ENCODE assay signal across 18 cellular contexts in the genomic region with DNA sequence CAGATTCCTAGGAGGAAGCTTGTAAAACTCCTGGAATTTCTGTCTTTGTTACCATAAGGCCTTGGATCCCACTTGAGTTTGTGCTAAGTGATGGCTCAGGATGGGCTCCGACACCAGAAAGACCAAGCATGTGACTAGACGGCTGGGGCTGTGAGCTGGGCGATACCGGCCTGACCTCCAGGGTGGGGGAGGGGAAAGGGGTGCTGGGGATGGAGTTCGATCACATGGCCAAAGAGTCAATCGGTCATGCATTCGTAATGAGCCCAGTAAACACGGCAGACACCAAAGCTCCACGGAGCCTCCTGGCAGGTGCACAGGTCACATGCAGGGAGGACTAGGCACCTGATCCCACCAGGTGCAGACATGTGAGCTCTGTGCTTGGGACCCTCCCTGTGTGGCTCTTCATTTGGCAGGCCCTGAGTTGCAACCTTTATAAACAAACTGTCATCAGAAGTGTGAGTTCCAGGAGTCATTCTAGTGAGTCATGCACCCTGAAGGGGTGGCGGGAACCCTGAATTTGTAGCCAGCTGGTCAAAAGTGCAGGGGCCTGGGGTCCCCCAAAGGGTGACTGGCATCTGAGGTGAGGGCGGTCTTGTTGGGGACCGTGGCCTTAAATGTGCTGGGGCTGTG. TPM values are rescaled to one million over a fixed set of nuclear protein-coding genes. Genes with fewer than 3 reads are reported as not detected.
"Had no signal": no experiment of that assay in that cellular context is flagged by ENCODE, and none has a peak within 500 bp of the region (broad histone marks: within the 10 kb centered on the region; RNA-seq: fewer than 3 reads in every experiment).

No MANE protein-coding gene starts in this region.

- DNase-seq: activated CD4-positive, alpha-beta T cell treated with anti-CD3 and anti-CD28 coated beads, Interleukin-2, amount 50 U/mL, for 48 hours; activated CD8-positive, alpha-beta memory T cell treated with anti-CD3 and anti-CD28 coated beads, Interleukin-2, amount 10 ng/mL, durations not matched to agents 7 days and 5 days; activated gamma-delta T cell treated with Interleukin-2 at 50 U/mL for 16 hours; activated naive CD8-positive, alpha-beta T cell treated with anti-CD3 and anti-CD28 coated beads, Interleukin-2, amount 10 ng/mL, durations not matched to agents 7 days and 5 days; activated T-cell treated with anti-CD3 and anti-CD28 coated beads, Interleukin-2, amount 50 U/mL, for 48 hours; esophagus squamous epithelium; foreskin fibroblast; head of caudate nucleus; islet precursor cell; naive B cell; transverse colon had no signal

- H3K27ac ChIP-seq: breast epithelium, esophagus squamous epithelium, transverse colon had no signal

- H3K9me3 ChIP-seq: breast epithelium, esophagus squamous epithelium, right atrium auricular region, transverse colon had no signal

- H3K4me2 ChIP-seq: smooth muscle cell had no signal

- ATAC-seq: activated CD4-positive, CD25-positive, alpha-beta regulatory T cell treated with anti-CD3 and anti-CD28 coated beads, Interleukin-2, amount 50 U/mL, for 24 hours; activated CD8-positive, alpha-beta memory T cell treated with anti-CD3 and anti-CD28 coated beads, Interleukin-2, amount 10 ng/mL, durations not matched to agents 7 days and 5 days; stimulated activated effector memory CD8-positive, alpha-beta T cell treated with anti-CD3 and anti-CD28 coated beads, Interleukin-12 subunit alpha, Interleukin-12 subunit beta, amount 100 ng/mL, for 72 hours had no signal

- H3K27me3 ChIP-seq: breast epithelium, esophagus squamous epithelium, right atrium auricular region, transverse colon had no signal

- H3K4me1 ChIP-seq: breast epithelium, transverse colon had no signal

- H3K4me3 ChIP-seq: breast epithelium, esophagus squamous epithelium, right atrium auricular region, smooth muscle cell, transverse colon had no signal

- FAIRE-seq: endometrium had no signal

RNA-seq across cellular contexts. Expression of gene CTXN1, which starts 52.4 kb away (rescaled TPM):
- total RNA-seq: activated naive CD8-positive, alpha-beta T cell treated with anti-CD3 and anti-CD28 coated beads, Interleukin-2, amount 10 ng/mL, durations not matched to agents 7 days and 5 days; T-helper 2 cell treated with Interferon-gamma antibody and Interleukin-4, amounts not matched to agents 100 ng/mL and 5 ng/mL, for 36 hours had no signal
